Comparison of ENCODE assay signal across 2 cellular contexts in genomic region chr4:119666653-119667091, GRCh38.
TF ChIP-seq lines count a peak whose summit lies in the region.

No MANE protein-coding gene starts in this region.

TF ChIP-seq in HEK293, 187 proteins besides CTCF, POLR2A, EP300 and RAD21 (continued from another document):
- peak; percentile 22; the same call in 1 of the 2 replicates for TF ChIP-seq FEZF1 (tag by site-specific recombination; IDR thresholded peaks at IDR 0.05)
- TF ChIP-seq GFI1B (tag by site-specific recombination; IDR thresholded peaks at IDR 0.05): no peak
- no peak for TF ChIP-seq SP3 (tag by site-specific recombination; IDR thresholded peaks at IDR 0.05)
- TF ChIP-seq, protein P1, sequence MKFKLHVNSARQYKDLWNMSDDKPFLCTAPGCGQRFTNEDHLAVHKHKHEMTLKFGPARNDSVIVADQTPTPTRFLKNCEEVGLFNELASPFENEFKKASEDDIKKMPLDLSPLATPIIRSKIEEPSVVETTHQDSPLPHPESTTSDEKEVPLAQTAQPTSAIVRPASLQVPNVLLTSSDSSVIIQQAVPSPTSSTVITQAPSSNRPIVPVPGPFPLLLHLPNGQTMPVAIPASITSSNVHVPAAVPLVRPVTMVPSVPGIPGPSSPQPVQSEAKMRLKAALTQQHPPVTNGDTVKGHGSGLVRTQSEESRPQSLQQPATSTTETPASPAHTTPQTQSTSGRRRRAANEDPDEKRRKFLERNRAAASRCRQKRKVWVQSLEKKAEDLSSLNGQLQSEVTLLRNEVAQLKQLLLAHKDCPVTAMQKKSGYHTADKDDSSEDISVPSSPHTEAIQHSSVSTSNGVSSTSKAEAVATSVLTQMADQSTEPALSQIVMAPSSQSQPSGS (tag by site-specific recombination; IDR thresholded peaks at IDR 0.05; ENCODE audit: low read depth): peak; percentile 36; the same call in 1 of the 2 replicates
- TF ChIP-seq, protein P2, sequence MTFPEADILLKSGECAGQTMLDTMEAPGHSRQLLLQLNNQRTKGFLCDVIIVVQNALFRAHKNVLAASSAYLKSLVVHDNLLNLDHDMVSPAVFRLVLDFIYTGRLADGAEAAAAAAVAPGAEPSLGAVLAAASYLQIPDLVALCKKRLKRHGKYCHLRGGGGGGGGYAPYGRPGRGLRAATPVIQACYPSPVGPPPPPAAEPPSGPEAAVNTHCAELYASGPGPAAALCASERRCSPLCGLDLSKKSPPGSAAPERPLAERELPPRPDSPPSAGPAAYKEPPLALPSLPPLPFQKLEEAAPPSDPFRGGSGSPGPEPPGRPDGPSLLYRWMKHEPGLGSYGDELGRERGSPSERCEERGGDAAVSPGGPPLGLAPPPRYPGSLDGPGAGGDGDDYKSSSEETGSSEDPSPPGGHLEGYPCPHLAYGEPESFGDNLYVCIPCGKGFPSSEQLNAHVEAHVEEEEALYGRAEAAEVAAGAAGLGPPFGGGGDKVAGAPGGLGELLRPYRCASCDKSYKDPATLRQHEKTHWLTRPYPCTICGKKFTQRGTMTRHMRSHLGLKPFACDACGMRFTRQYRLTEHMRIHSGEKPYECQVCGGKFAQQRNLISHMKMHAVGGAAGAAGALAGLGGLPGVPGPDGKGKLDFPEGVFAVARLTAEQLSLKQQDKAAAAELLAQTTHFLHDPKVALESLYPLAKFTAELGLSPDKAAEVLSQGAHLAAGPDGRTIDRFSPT (tag by site-specific recombination; IDR thresholded peaks at IDR 0.05): peak; percentile 45; the same call in 1 of the 2 replicates
- no peak for TF ChIP-seq ZNF114 (tag by site-specific recombination; IDR thresholded peaks at IDR 0.05)
- TF ChIP-seq ZNF843 (tag by site-specific recombination; IDR thresholded peaks at IDR 0.05): peak; percentile 28; the same call in 1 of the 2 replicates
- TF ChIP-seq ZFP37 (tag by site-specific recombination; IDR thresholded peaks at IDR 0.05): no peak
- peak; percentile 66; the same call in 1 of the 2 replicates for TF ChIP-seq PRDM6 (tag by site-specific recombination; IDR thresholded peaks at IDR 0.05)
- no peak for TF ChIP-seq ZXDB (tag by site-specific recombination; IDR thresholded peaks at IDR 0.05)
- no peak for TF ChIP-seq ZNF561 (tag by site-specific recombination; IDR thresholded peaks at IDR 0.05; ENCODE audit: borderline replicate concordance)
- no peak for TF ChIP-seq PRDM2 (tag by site-specific recombination; IDR thresholded peaks at IDR 0.05; ENCODE audit: borderline replicate concordance)
- TF ChIP-seq ZNF558 (tag by site-specific recombination; IDR thresholded peaks at IDR 0.05): no peak
- TF ChIP-seq YY2 (tag by site-specific recombination; IDR thresholded peaks at IDR 0.05): no peak

TF ChIP-seq in K562, 482 proteins besides CTCF, POLR2A, EP300 and RAD21 (continued from another document):
- TF ChIP-seq, protein P3, sequence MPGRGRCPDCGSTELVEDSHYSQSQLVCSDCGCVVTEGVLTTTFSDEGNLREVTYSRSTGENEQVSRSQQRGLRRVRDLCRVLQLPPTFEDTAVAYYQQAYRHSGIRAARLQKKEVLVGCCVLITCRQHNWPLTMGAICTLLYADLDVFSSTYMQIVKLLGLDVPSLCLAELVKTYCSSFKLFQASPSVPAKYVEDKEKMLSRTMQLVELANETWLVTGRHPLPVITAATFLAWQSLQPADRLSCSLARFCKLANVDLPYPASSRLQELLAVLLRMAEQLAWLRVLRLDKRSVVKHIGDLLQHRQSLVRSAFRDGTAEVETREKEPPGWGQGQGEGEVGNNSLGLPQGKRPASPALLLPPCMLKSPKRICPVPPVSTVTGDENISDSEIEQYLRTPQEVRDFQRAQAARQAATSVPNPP (IDR thresholded peaks at IDR 0.05; ENCODE audit: borderline replicate concordance, insufficient read depth, insufficient read length): no peak
- TF ChIP-seq, protein P4, sequence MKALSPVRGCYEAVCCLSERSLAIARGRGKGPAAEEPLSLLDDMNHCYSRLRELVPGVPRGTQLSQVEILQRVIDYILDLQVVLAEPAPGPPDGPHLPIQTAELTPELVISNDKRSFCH (CRISPR knock-in tag; IDR thresholded peaks at IDR 0.05): no peak
- TF ChIP-seq, protein P4 (tag; IDR thresholded peaks at IDR 0.05): peak; percentile 90
- TF ChIP-seq MEIS2 (IDR thresholded peaks at IDR 0.05; ENCODE audit: partially characterized antibody) (no peak), TCF3 (CRISPR knock-in tag; IDR thresholded peaks at IDR 0.05) (peak; percentile 56; the same call in 1 of the 2 replicates), MAFK (IDR thresholded peaks at IDR 0.05; ENCODE audit: low read length) (no peak), FOSL1 (tag; conservative IDR thresholded peaks at IDR 0.05) (no peak), CBFA2T3 (IDR thresholded peaks at IDR 0.05) (peak; percentile 66), SP2 (IDR thresholded peaks at IDR 0.05; ENCODE audit: extremely low read depth, low read depth, low read length, poor library complexity, severe bottlenecking) (no peak), HDAC2 (IDR thresholded peaks at IDR 0.05) (no peak), TSC22D4 (tag; IDR thresholded peaks at IDR 0.05) (no peak), ZNF263 (CRISPR knock-in tag; IDR thresholded peaks at IDR 0.05; ENCODE audit: borderline replicate concordance) (no peak), PHF21A (IDR thresholded peaks at IDR 0.05; ENCODE audit: borderline replicate concordance, low read depth) (no peak), RFX5 (IDR thresholded peaks at IDR 0.05; ENCODE audit: low read depth, low read length) (no peak), CREB1 (IDR thresholded peaks at IDR 0.05) (no peak), CREB1 (CRISPR knock-in tag; IDR thresholded peaks at IDR 0.05) (no peak), ZSCAN29 (IDR thresholded peaks at IDR 0.05) (no peak), ATF7 (IDR thresholded peaks at IDR 0.05) (no peak), PHF8 (IDR thresholded peaks at IDR 0.05; ENCODE audit: borderline replicate concordance, low read length) (no peak), HNRNPL (IDR thresholded peaks at IDR 0.05; ENCODE audit: low read depth, low read length) (no peak), ZNF274 (IDR thresholded peaks at IDR 0.05; ENCODE audit: borderline replicate concordance, low read depth, low read length) (no peak)
- TF ChIP-seq, protein P5, sequence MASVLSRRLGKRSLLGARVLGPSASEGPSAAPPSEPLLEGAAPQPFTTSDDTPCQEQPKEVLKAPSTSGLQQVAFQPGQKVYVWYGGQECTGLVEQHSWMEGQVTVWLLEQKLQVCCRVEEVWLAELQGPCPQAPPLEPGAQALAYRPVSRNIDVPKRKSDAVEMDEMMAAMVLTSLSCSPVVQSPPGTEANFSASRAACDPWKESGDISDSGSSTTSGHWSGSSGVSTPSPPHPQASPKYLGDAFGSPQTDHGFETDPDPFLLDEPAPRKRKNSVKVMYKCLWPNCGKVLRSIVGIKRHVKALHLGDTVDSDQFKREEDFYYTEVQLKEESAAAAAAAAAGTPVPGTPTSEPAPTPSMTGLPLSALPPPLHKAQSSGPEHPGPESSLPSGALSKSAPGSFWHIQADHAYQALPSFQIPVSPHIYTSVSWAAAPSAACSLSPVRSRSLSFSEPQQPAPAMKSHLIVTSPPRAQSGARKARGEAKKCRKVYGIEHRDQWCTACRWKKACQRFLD (CRISPR knock-in tag; IDR thresholded peaks at IDR 0.05): no peak
